ENCODE assay signal across 9 cellular contexts in genomic region chr1:10679521-10680220, GRCh38.
DNase-seq lines count a peak whose midpoint lies in the region; ATAC-seq, FAIRE-seq and TF ChIP-seq lines count a peak whose summit lies in the region.
"Had no signal": no experiment of that assay in that cellular context is flagged by ENCODE, and none has a peak within 500 bp of the region (broad histone marks: within the 10 kb centered on the region; RNA-seq: fewer than 3 reads in every experiment).

No MANE protein-coding gene starts in this region.

- H3K4me1 Mint-ChIP-seq in activated CD4-positive, alpha-beta T cell treated with anti-CD3 and anti-CD28 coated beads for 36 hours, result no peaks in the 10 kb centered on the region

- POLR2A ChIA-PET in activated CD4-positive, alpha-beta T cell treated with anti-CD3 and anti-CD28 coated beads for 36 hours (lab: Charles Lee), result no interaction called here

- no peaks in the 10 kb centered on the region for H3K36me3 ChIP-seq in psoas muscle (ENCODE audit: insufficient read depth in 1 of 2, low read depth in 1 of 2)

- H3K9me3 Mint-ChIP-seq in activated CD4-positive, alpha-beta T cell treated with anti-CD3 and anti-CD28 coated beads for 36 hours (ENCODE audit: low read depth), result no peaks in the 10 kb centered on the region

- intact Hi-C loops in activated CD4-positive, alpha-beta T cell treated with anti-CD3 and anti-CD28 coated beads for 36 hours (cut with DNase I, micrococcal nuclease), result no loop called here
- intact Hi-C loops in psoas muscle (cut with DNase I), result loop anchor here (5.0 to 10.0 kb wide), 4 partner anchors 63 to 185 kb away; no protein-coding TSS in a partner anchor

- peaks cover 82% of the 10 kb centered on the region for H3K4me1 ChIP-seq in psoas muscle
- H3K4me1 ChIP-seq: parathyroid adenoma had no signal

- 28 to 38% (median 29%) methylated on average over 9 of the region's 9 CpGs for WGBS in psoas muscle, 3 donors

- no peak overlapping the region for H3K27ac Mint-ChIP-seq in activated CD4-positive, alpha-beta T cell treated with anti-CD3 and anti-CD28 coated beads for 36 hours

- no peaks in the 10 kb centered on the region for H3K27me3 ChIP-seq in psoas muscle (ENCODE audit: insufficient read depth in 3 of 3, low read length in 2 of 3)

- H3K27ac ChIP-seq in psoas muscle, result peak overlapping the region; percentile 36
- H3K27ac ChIP-seq: parathyroid adenoma had no signal

- DNase-seq in activated CD4-positive, alpha-beta T cell treated with anti-CD3 and anti-CD28 coated beads for 36 hours, result peak; percentile 29
- no peak for DNase-seq in activated CD4-positive, alpha-beta T cell treated with anti-CD3 and anti-CD28 coated beads for 1 hour
- DNase-seq in NCI-H446 treated with DMSO at 0.1 percent for 48 hours (lab: John Stamatoyannopoulos, UW) (peak; percentile 27), dermis blood vessel endothelial cell (peak; percentile 81), psoas muscle (no peak), midbrain (lab: John Stamatoyannopoulos, UW) (no peak), D721Med (ENCODE audit: insufficient read length, low spot score) (no peak)
- no peak for DNase-seq in stimulated activated CD4-positive, alpha-beta T cell treated with anti-CD3 and anti-CD28 coated beads, Interleukin-2, amount 100 ng/mL, for 48 hours

- no peaks in the 10 kb centered on the region for H3K27me3 Mint-ChIP-seq in activated CD4-positive, alpha-beta T cell treated with anti-CD3 and anti-CD28 coated beads for 36 hours

- H3K4me3 ChIP-seq in psoas muscle, result no peak overlapping the region

- ATAC-seq in activated CD4-positive, alpha-beta T cell treated with anti-CD3 and anti-CD28 coated beads for 36 hours, result peak; percentile 55
- peak in 3 of 4 donors; percentile 16 to 28 (median 21) for ATAC-seq in psoas muscle

- no peak overlapping the region for H3K4me3 Mint-ChIP-seq in activated CD4-positive, alpha-beta T cell treated with anti-CD3 and anti-CD28 coated beads for 36 hours

- no peak for FAIRE-seq in D721Med (lab: Jason Lieb, UNC)

- no peaks in the 10 kb centered on the region for H3K9me3 ChIP-seq in psoas muscle

- no peaks in the 10 kb centered on the region for H3K36me3 Mint-ChIP-seq in activated CD4-positive, alpha-beta T cell treated with anti-CD3 and anti-CD28 coated beads for 36 hours (ENCODE audit: low read depth)

- TF ChIP-seq CTCF in psoas muscle (IDR thresholded peaks at IDR 0.05), result no peak
- no peak for TF ChIP-seq CTCF in D721Med (IDR thresholded peaks at IDR 0.05; ENCODE audit: insufficient read depth, missing control alignments)

- CTCF ChIA-PET in activated CD4-positive, alpha-beta T cell treated with anti-CD3 and anti-CD28 coated beads for 36 hours (lab: Charles Lee), result interaction anchor here (1.3 kb wide), 1 partner anchor 12 kb away, joined by 5 read pairs; no protein-coding TSS in a partner anchor

Comparison
In these comparisons a context has a peak if more than half of its experiments do, and no peak if none do; other contexts are left out.
1. DNase-seq: peak in activated CD4-positive, alpha-beta T cell treated with anti-CD3 and anti-CD28 coated beads for 36 hours (single experiment), NCI-H446 treated with DMSO at 0.1 percent for 48 hours (single experiment) and dermis blood vessel endothelial cell (single experiment); none in activated CD4-positive, alpha-beta T cell treated with anti-CD3 and anti-CD28 coated beads for 1 hour (single experiment), psoas muscle (0 of 2), midbrain (single experiment), D721Med (single experiment) and stimulated activated CD4-positive, alpha-beta T cell treated with anti-CD3 and anti-CD28 coated beads, Interleukin-2, amount 100 ng/mL, for 48 hours (0 of 2).
2. intact Hi-C loops: an anchor here in psoas muscle (5.0 to 10.0 kb wide); none called in activated CD4-positive, alpha-beta T cell treated with anti-CD3 and anti-CD28 coated beads for 36 hours.